8 cellular contexts compared by ENCODE assay signal in genomic region chr9:130129425-130130061, GRCh38. TPM values are rescaled to one million over a fixed set of nuclear protein-coding genes. Genes with fewer than 3 reads are reported as not detected.
DNase-seq lines count a peak whose midpoint lies in the region; ATAC-seq and TF ChIP-seq lines count a peak whose summit lies in the region.

No MANE protein-coding gene starts in this region.

- no peaks in the 10 kb centered on the region for H3K27me3 ChIP-seq in right atrium auricular region

- peak overlapping the region; percentile 68 for H3K27ac ChIP-seq in right atrium auricular region

- no peak for TF ChIP-seq CTCF in right atrium auricular region (IDR thresholded peaks at IDR 0.05)

- peak; percentile 58 for DNase-seq in activated CD8-positive, alpha-beta memory T cell treated with anti-CD3 and anti-CD28 coated beads, Interleukin-2, amount 10 ng/mL, durations not matched to agents 7 days and 5 days
- no peak for DNase-seq in right atrium auricular region (ENCODE audit: low spot score)
- DNase-seq in stimulated activated CD8-positive, alpha-beta memory T cell treated with anti-CD3 and anti-CD28 coated beads, Interleukin-7, amount 100 ng/mL, for 4 hours (ENCODE audit: low read depth in 2 of 2): peak; percentile 10 to 12
- no peak for DNase-seq in NCI-H446 (lab: John Stamatoyannopoulos, UW)
- no peak for DNase-seq in NCI-H2171 treated with DMSO at 0.1 percent for 48 hours (lab: John Stamatoyannopoulos, UW)

- peak; percentile 12 for ATAC-seq in HG03175 (IDR thresholded peaks at IDR 0.05; ENCODE audit: unreplicated experiment)
- no peak for ATAC-seq in activated CD8-positive, alpha-beta memory T cell treated with anti-CD3 and anti-CD28 coated beads, Interleukin-2, amount 10 ng/mL, durations not matched to agents 7 days and 5 days
- ATAC-seq in GM21381 (IDR thresholded peaks at IDR 0.05; ENCODE audit: unreplicated experiment): no peak
- no peak for ATAC-seq in HG03565 (IDR thresholded peaks at IDR 0.05; ENCODE audit: unreplicated experiment)

- CTCF ChIA-PET in activated CD8-positive, alpha-beta memory T cell treated with anti-CD3 and anti-CD28 coated beads, Interleukin-2, amount 10 ng/mL, durations not matched to agents 7 days and 5 days (lab: Charles Lee): interaction anchor here (0.8 to 3.2 kb wide), 5 partner anchors 14 to 107 kb away, joined by 4 to 28 read pairs (median 13); no protein-coding TSS in a partner anchor

- H3K27me3 Mint-ChIP-seq in activated CD8-positive, alpha-beta memory T cell treated with anti-CD3 and anti-CD28 coated beads, Interleukin-2, amount 10 ng/mL, durations not matched to agents 7 days and 5 days: no peaks in the 10 kb centered on the region

- H3K27ac Mint-ChIP-seq in activated CD8-positive, alpha-beta memory T cell treated with anti-CD3 and anti-CD28 coated beads, Interleukin-2, amount 10 ng/mL, durations not matched to agents 7 days and 5 days: peak overlapping the region; percentile 99

- H3K36me3 Mint-ChIP-seq in activated CD8-positive, alpha-beta memory T cell treated with anti-CD3 and anti-CD28 coated beads, Interleukin-2, amount 10 ng/mL, durations not matched to agents 7 days and 5 days: peaks cover 41% of the 10 kb centered on the region

- H3K36me3 ChIP-seq in right atrium auricular region: peaks cover 37% of the 10 kb centered on the region

- no peaks in the 10 kb centered on the region for H3K9me3 Mint-ChIP-seq in activated CD8-positive, alpha-beta memory T cell treated with anti-CD3 and anti-CD28 coated beads, Interleukin-2, amount 10 ng/mL, durations not matched to agents 7 days and 5 days (ENCODE audit: low read depth)

- H3K9me3 ChIP-seq in right atrium auricular region: no peaks in the 10 kb centered on the region

- peaks cover 49% of the 10 kb centered on the region for H3K4me1 Mint-ChIP-seq in activated CD8-positive, alpha-beta memory T cell treated with anti-CD3 and anti-CD28 coated beads, Interleukin-2, amount 10 ng/mL, durations not matched to agents 7 days and 5 days

- no peak overlapping the region for H3K4me3 ChIP-seq in right atrium auricular region

- H3K4me3 Mint-ChIP-seq in activated CD8-positive, alpha-beta memory T cell treated with anti-CD3 and anti-CD28 coated beads, Interleukin-2, amount 10 ng/mL, durations not matched to agents 7 days and 5 days: peak overlapping the region; percentile 62

- peaks cover 0 to 21% of the 10 kb centered on the region in 2 donors for H3K4me1 ChIP-seq in right atrium auricular region

RNA-seq across cellular contexts. Expression of gene NCS1, which starts 42.7 kb away (rescaled TPM):
- 10 to 100 TPM in 1 of 2 experiments, 1 to 10 TPM in 1; 4.0 to 16.9 TPM for total RNA-seq in activated CD8-positive, alpha-beta memory T cell treated with anti-CD3 and anti-CD28 coated beads, Interleukin-2, amount 10 ng/mL, durations not matched to agents 7 days and 5 days
- total RNA-seq in right atrium auricular region: 10 to 100 TPM in 1 of 2 donors, 1 to 10 TPM in 1; 4.5 to 26.1 TPM

Comparison
In these comparisons a context has a peak if more than half of its experiments do, and no peak if none do; other contexts are left out.
1. DNase-seq: peak in activated CD8-positive, alpha-beta memory T cell treated with anti-CD3 and anti-CD28 coated beads, Interleukin-2, amount 10 ng/mL, durations not matched to agents 7 days and 5 days (single experiment) and stimulated activated CD8-positive, alpha-beta memory T cell treated with anti-CD3 and anti-CD28 coated beads, Interleukin-7, amount 100 ng/mL, for 4 hours (2 of 2); none in right atrium auricular region (single experiment), NCI-H446 (0 of 2) and NCI-H2171 treated with DMSO at 0.1 percent for 48 hours (single experiment).